Comparison of ENCODE assay signal across 9 cellular contexts in the genomic region with DNA sequence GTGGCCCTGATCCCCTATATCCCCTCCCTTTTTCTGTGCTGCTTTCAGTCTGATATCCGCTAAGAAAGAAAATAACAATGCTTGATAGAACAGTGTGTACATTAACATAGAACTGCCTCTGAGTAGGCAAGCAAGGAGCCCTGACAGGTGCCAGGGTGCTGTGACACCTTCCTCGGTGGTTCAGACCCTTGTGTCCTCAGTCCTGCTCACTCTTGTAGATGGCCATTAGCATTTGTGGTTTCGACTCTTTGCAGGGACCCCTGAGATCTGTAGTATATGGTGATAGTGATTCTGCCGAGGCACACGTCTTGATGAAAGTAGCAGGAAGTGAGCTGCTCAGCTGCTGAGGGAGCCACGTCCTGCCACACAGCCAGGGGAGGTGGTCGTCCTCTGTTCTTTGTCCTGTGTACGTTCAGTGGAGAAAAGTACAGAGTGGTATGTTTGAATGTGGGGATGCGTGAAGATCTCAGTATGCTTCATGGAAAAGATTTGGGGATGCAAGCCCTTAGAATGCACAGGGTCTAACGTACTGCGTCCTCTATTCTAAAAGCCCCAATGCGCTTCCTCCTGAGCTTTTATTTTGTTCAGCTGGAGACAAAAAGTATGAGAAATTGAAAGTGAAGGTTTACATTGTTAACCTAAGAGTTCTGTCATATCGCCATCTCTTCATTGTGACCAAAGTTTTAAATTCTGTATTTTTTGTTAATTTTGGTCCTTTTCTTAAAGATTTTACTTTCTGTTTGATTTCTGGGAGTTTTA. TPM values are rescaled to one million over a fixed set of nuclear protein-coding genes. Genes with fewer than 3 reads are reported as not detected.
DNase-seq lines count a peak whose midpoint lies in the region; ATAC-seq and TF ChIP-seq lines count a peak whose summit lies in the region.
"Had no signal": no experiment of that assay in that cellular context is flagged by ENCODE, and none has a peak within 500 bp of the region (broad histone marks: within the 10 kb centered on the region; RNA-seq: fewer than 3 reads in every experiment).

No MANE protein-coding gene starts in this region.

- TF ChIP-seq CTCF in chondrocyte (IDR thresholded peaks at IDR 0.05): no peak

- H3K36me3 Mint-ChIP-seq in activated T-cell treated with anti-CD3 and anti-CD28 coated beads, Interleukin-2, amount 50 U/mL, for 4 hours (ENCODE audit: insufficient read depth): peaks cover 10% of the 10 kb centered on the region
- H3K36me3 Mint-ChIP-seq in chondrocyte (ENCODE audit: low read depth): peaks cover 22% of the 10 kb centered on the region

- H3K4me3 Mint-ChIP-seq in activated T-cell treated with anti-CD3 and anti-CD28 coated beads, Interleukin-2, amount 50 U/mL, for 4 hours: peak overlapping the region; percentile 88
- no peak overlapping the region for H3K4me3 Mint-ChIP-seq in chondrocyte (ENCODE audit: unreplicated experiment)

- no peak overlapping the region for H3K27ac Mint-ChIP-seq in chondrocyte (ENCODE audit: unreplicated experiment)

- no peaks in the 10 kb centered on the region for H3K9me3 Mint-ChIP-seq in activated T-cell treated with anti-CD3 and anti-CD28 coated beads, Interleukin-2, amount 50 U/mL, for 4 hours
- H3K9me3 Mint-ChIP-seq in chondrocyte (ENCODE audit: low read depth): no peaks in the 10 kb centered on the region

- ATAC-seq in GM18868 (IDR thresholded peaks at IDR 0.05; ENCODE audit: unreplicated experiment) (peak; percentile 75), HG02981 (IDR thresholded peaks at IDR 0.05; ENCODE audit: unreplicated experiment) (peak; percentile 62)
- ATAC-seq in activated T-cell treated with anti-CD3 and anti-CD28 coated beads, Interleukin-2, amount 50 U/mL, for 4 hours: peak; percentile 73 to 86

- DNase-seq in activated T-cell treated with anti-CD3 and anti-CD28 coated beads, Interleukin-2, amount 50 U/mL, for 4 hours: no peak
- DNase-seq in retina (peak; percentile 55), chondrocyte (ENCODE audit: low spot score) (no peak), NCI-H69 (lab: John Stamatoyannopoulos, UW) (no peak), NCI-H82 (lab: John Stamatoyannopoulos, UW) (no peak), NCI-H187 treated with DMSO at 0.1 percent for 48 hours (lab: John Stamatoyannopoulos, UW) (no peak)
- DNase-seq: NCI-H510A had no signal

- H3K4me1 Mint-ChIP-seq in activated T-cell treated with anti-CD3 and anti-CD28 coated beads, Interleukin-2, amount 50 U/mL, for 4 hours (ENCODE audit: low read depth): peaks cover 34% of the 10 kb centered on the region
- peaks cover 27% of the 10 kb centered on the region for H3K4me1 Mint-ChIP-seq in chondrocyte (ENCODE audit: low read depth)

- H3K27me3 Mint-ChIP-seq in activated T-cell treated with anti-CD3 and anti-CD28 coated beads, Interleukin-2, amount 50 U/mL, for 4 hours (ENCODE audit: low read depth): no peaks in the 10 kb centered on the region
- no peaks in the 10 kb centered on the region for H3K27me3 Mint-ChIP-seq in chondrocyte (ENCODE audit: low read depth)

RNA-seq across cellular contexts. Expression of a gene that starts 35.4 kb away (rescaled TPM):
- total RNA-seq in activated T-cell treated with anti-CD3 and anti-CD28 coated beads, Interleukin-2, amount 50 U/mL, for 4 hours: 1 to 10 TPM; 3.4 to 6.8 (median 6.0) TPM
- 36.0 to 71.6 TPM (median 40.2 TPM) in 3 replicates for total RNA-seq in chondrocyte
